10 cellular contexts compared by ENCODE assay signal in genomic region chr3:129226374-129226773, GRCh38. TPM values are rescaled to one million over a fixed set of nuclear protein-coding genes. Genes with fewer than 3 reads are reported as not detected.
DNase-seq lines count a peak whose midpoint lies in the region; ATAC-seq, FAIRE-seq and TF ChIP-seq lines count a peak whose summit lies in the region.
"Had no signal": no experiment of that assay in that cellular context is flagged by ENCODE, and none has a peak within 500 bp of the region (broad histone marks: within the 10 kb centered on the region; RNA-seq: fewer than 3 reads in every experiment).

No MANE protein-coding gene starts in this region.

- no peak for ATAC-seq in activated CD8-positive, alpha-beta memory T cell treated with anti-CD3 and anti-CD28 coated beads, Interleukin-2, amount 10 ng/mL, durations not matched to agents 7 days and 5 days
- ATAC-seq in HepG2: no peak
- ATAC-seq in activated T-cell treated with anti-CD3 and anti-CD28 coated beads, Interleukin-2, amount 50 U/mL, for 4 hours: no peak

- H2AFZ ChIP-seq in HepG2 (ENCODE audit: low read length): peak overlapping the region; percentile 2

- H3K9me3 Mint-ChIP-seq in activated CD8-positive, alpha-beta memory T cell treated with anti-CD3 and anti-CD28 coated beads, Interleukin-2, amount 10 ng/mL, durations not matched to agents 7 days and 5 days (ENCODE audit: low read depth): no peaks in the 10 kb centered on the region
- no peaks in the 10 kb centered on the region for H3K9me3 Mint-ChIP-seq in activated T-cell treated with anti-CD3 and anti-CD28 coated beads, Interleukin-2, amount 50 U/mL, for 4 hours
- H3K9me3 Mint-ChIP-seq: neural crest cell had no signal

- 97% methylated on average over 6 of the region's 6 CpGs for WGBS in HepG2 (ENCODE audit: low lambda C conversion rate)

- H3K27ac ChIP-seq in HepG2 (ENCODE audit: extremely low read length, insufficient read depth, low read length): no peak overlapping the region
- H3K27ac ChIP-seq in uterus: peak overlapping the region; percentile 73 to 88

- H3K9ac ChIP-seq in HepG2 (ENCODE audit: insufficient read depth, low read depth, low read length): no peak overlapping the region

- in situ Hi-C loops in astrocyte of the cerebellum (cut with HindIII; ENCODE audit: low sequenced_read_pairs): no loop called here
- in situ Hi-C loops in HepG2 (cut with HindIII; ENCODE audit: extremely low pct_ligation_motif_present, low pct_unique_long_range_greater_than_20kb): no loop called here

- no peaks in the 10 kb centered on the region for H3K36me3 ChIP-seq in HepG2 (replicated peaks in 1 of 2; ENCODE audit: control insufficient read depth in 1 of 2, insufficient read depth in 2 of 2, low read length in 2 of 2)
- no peaks in the 10 kb centered on the region for H3K36me3 ChIP-seq in uterus

- H3K4me3 Mint-ChIP-seq in activated CD8-positive, alpha-beta memory T cell treated with anti-CD3 and anti-CD28 coated beads, Interleukin-2, amount 10 ng/mL, durations not matched to agents 7 days and 5 days: no peak overlapping the region
- H3K4me3 Mint-ChIP-seq in activated T-cell treated with anti-CD3 and anti-CD28 coated beads, Interleukin-2, amount 50 U/mL, for 4 hours: no peak overlapping the region
- H3K4me3 Mint-ChIP-seq: neural crest cell had no signal

- no peak for DNase-seq in activated CD8-positive, alpha-beta memory T cell treated with anti-CD3 and anti-CD28 coated beads, Interleukin-2, amount 10 ng/mL, durations not matched to agents 7 days and 5 days
- DNase-seq in activated CD8-positive, alpha-beta memory T cell treated with anti-CD3 and anti-CD28 coated beads for 24 hours: no peak
- DNase-seq in astrocyte of the cerebellum (ENCODE audit: low read depth) (peak; percentile 79), HepG2 (ENCODE audit: low spot score) (no peak), uterus (peak; percentile 76 to 94), NCI-H1436 (lab: John Stamatoyannopoulos, UW) (no peak), NCI-H69 (lab: John Stamatoyannopoulos, UW) (no peak)
- no peak for DNase-seq in activated T-cell treated with anti-CD3 and anti-CD28 coated beads, Interleukin-2, amount 50 U/mL, for 4 hours

- no peaks in the 10 kb centered on the region for H4K20me1 ChIP-seq in HepG2 (ENCODE audit: insufficient read depth, low read length)

- peaks cover 72% of the 10 kb centered on the region for H3K4me1 ChIP-seq in HepG2 (ENCODE audit: insufficient read depth, low read length)
- H3K4me1 ChIP-seq in uterus: peaks cover 4 to 5% of the 10 kb centered on the region in 2 donors

- intact Hi-C loops in HepG2 (cut with micrococcal nuclease; ENCODE audit: unreplicated experiment): loop anchor here (5.0 kb wide), 1 partner anchor 44 kb away; the partner anchor contains the start of gene CNBP
- intact Hi-C loops in uterus (cut with DNase I; ENCODE audit: low total_unique reads): no loop called here

- no TSS peak for BruUV-seq in HepG2 (replicated peaks; lab: Mats Ljungman, UMichigan)

- FAIRE-seq in HepG2 (lab: Jason Lieb, UNC): no peak
- FAIRE-seq: TTC549 had no signal

- H3K27ac Mint-ChIP-seq in activated CD8-positive, alpha-beta memory T cell treated with anti-CD3 and anti-CD28 coated beads, Interleukin-2, amount 10 ng/mL, durations not matched to agents 7 days and 5 days: peak overlapping the region; percentile 75

- peaks cover 50% of the 10 kb centered on the region for H3K4me1 Mint-ChIP-seq in activated CD8-positive, alpha-beta memory T cell treated with anti-CD3 and anti-CD28 coated beads, Interleukin-2, amount 10 ng/mL, durations not matched to agents 7 days and 5 days
- H3K4me1 Mint-ChIP-seq in activated T-cell treated with anti-CD3 and anti-CD28 coated beads, Interleukin-2, amount 50 U/mL, for 4 hours (ENCODE audit: low read depth): peaks cover 24% of the 10 kb centered on the region

- H3K27me3 ChIP-seq in HepG2 (ENCODE audit: control insufficient read depth in 1 of 2, insufficient read depth in 2 of 2, low read length in 2 of 2) (no peaks in the 10 kb centered on the region), uterus (no peaks in the 10 kb centered on the region)

- TF ChIP-seq EP300 in HepG2 (IDR thresholded peaks at IDR 0.05; ENCODE audit: low read depth in 2 of 2, low read length in 2 of 2): no peak
- TF ChIP-seq EP300 in HepG2 (CRISPR knock-in tag; IDR thresholded peaks at IDR 0.05; ENCODE audit: borderline replicate concordance): no peak

- H3K4me2 ChIP-seq in HepG2 (ENCODE audit: low read depth, low read length): no peak overlapping the region

- CTCF ChIA-PET in activated CD8-positive, alpha-beta memory T cell treated with anti-CD3 and anti-CD28 coated beads, Interleukin-2, amount 10 ng/mL, durations not matched to agents 7 days and 5 days (lab: Charles Lee): interaction anchor here (1.0 to 3.6 kb wide), 4 partner anchors 13 to 173 kb away, joined by 3 to 25 read pairs (median 4); no protein-coding TSS in a partner anchor
- CTCF ChIA-PET in HepG2 (lab: Yijun Ruan, JAX; ENCODE audit: low intra/inter-chr PET ratio, low total read pairs): no interaction called here

- POLR2A ChIA-PET in HepG2 (lab: Yijun Ruan, JAX): interaction anchor here (0.8 to 2.0 kb wide), 2 partner anchors 23 to 40 kb away, joined by 3 to 15 read pairs; partner anchors contain the start of gene COPG1

- no peak for TF ChIP-seq CTCF in astrocyte of the cerebellum (IDR thresholded peaks at IDR 0.05; ENCODE audit: low read depth, low read length, missing control alignments)
- TF ChIP-seq CTCF in HepG2 (CRISPR knock-in tag; IDR thresholded peaks at IDR 0.05): no peak
- TF ChIP-seq CTCF in uterus (IDR thresholded peaks at IDR 0.05): no peak

- TF ChIP-seq RAD21 in HepG2 (CRISPR knock-in tag; IDR thresholded peaks at IDR 0.05): no peak

- H3K36me3 Mint-ChIP-seq in activated CD8-positive, alpha-beta memory T cell treated with anti-CD3 and anti-CD28 coated beads, Interleukin-2, amount 10 ng/mL, durations not matched to agents 7 days and 5 days: no peaks in the 10 kb centered on the region
- H3K36me3 Mint-ChIP-seq in activated T-cell treated with anti-CD3 and anti-CD28 coated beads, Interleukin-2, amount 50 U/mL, for 4 hours (ENCODE audit: insufficient read depth): no peaks in the 10 kb centered on the region

- H3K4me3 ChIP-seq in astrocyte of the cerebellum (ENCODE audit: low read depth, low read length) (no peak overlapping the region), HepG2 (replicated peaks in 1 of 3; ENCODE audit: insufficient read depth in 1 of 3, low read depth in 2 of 3, low read length in 3 of 3) (no peak overlapping the region), uterus (no peak overlapping the region)

- no peaks in the 10 kb centered on the region for H3K9me3 ChIP-seq in HepG2 (ENCODE audit: low read length)
- H3K9me3 ChIP-seq in uterus: no peaks in the 10 kb centered on the region

- H3K27me3 Mint-ChIP-seq in activated CD8-positive, alpha-beta memory T cell treated with anti-CD3 and anti-CD28 coated beads, Interleukin-2, amount 10 ng/mL, durations not matched to agents 7 days and 5 days: no peaks in the 10 kb centered on the region
- no peaks in the 10 kb centered on the region for H3K27me3 Mint-ChIP-seq in activated T-cell treated with anti-CD3 and anti-CD28 coated beads, Interleukin-2, amount 50 U/mL, for 4 hours (ENCODE audit: low read depth)

- H3K79me2 ChIP-seq in HepG2 (ENCODE audit: insufficient read depth, low read length): no peaks in the 10 kb centered on the region

- TF ChIP-seq POLR2A in HepG2 (IDR thresholded peaks at IDR 0.05; ENCODE audit: insufficient read depth in 1 of 2, low read depth in 2 of 2, low read length in 2 of 2) (no peak), uterus (IDR thresholded peaks at IDR 0.05) (no peak)

RNA-seq across cellular contexts. Expression of gene COPG1, which starts 23.0 kb away (rescaled TPM):
- total RNA-seq in activated CD8-positive, alpha-beta memory T cell treated with anti-CD3 and anti-CD28 coated beads, Interleukin-2, amount 10 ng/mL, durations not matched to agents 7 days and 5 days: 100 to 1,000 TPM; 130 to 141 TPM
- 166 and 201 TPM in 2 replicates for total RNA-seq in HepG2 (2016; rRNA removed; fragmentation: Illumina TruSeq; extraction: Trizol)
- 32.6 and 33.3 TPM in 2 replicates for total RNA-seq in HepG2 (2016; cell fraction: cytosol; rRNA removed; fragmentation: Illumina TruSeq; extraction: Trizol; ENCODE audit: low read depth)
- 161 and 187 TPM in 2 replicates for total RNA-seq in HepG2 (2016; cell fraction: insoluble cytoplasmic fraction; rRNA removed; fragmentation: Illumina TruSeq; extraction: Trizol)
- total RNA-seq in HepG2 (2016; cell fraction: membrane; rRNA removed; fragmentation: Illumina TruSeq; extraction: Trizol): 53.2 and 59.5 TPM in 2 replicates
- total RNA-seq in HepG2 (2016; cell fraction: nucleus; rRNA removed; fragmentation: Illumina TruSeq; extraction: Trizol): 112 and 137 TPM in 2 replicates
- polyA plus RNA-seq in HepG2 (2011; rRNA removed): 96.0 and 98.6 TPM in 2 replicates
- 50.1 and 58.7 TPM in 2 replicates for polyA plus RNA-seq in HepG2 (2011; cell fraction: cytosol; rRNA removed)
- polyA plus RNA-seq in HepG2 (2011; cell fraction: nucleus; rRNA removed): 113 and 136 TPM in 2 replicates
- 104 and 119 TPM in 2 replicates for polyA plus RNA-seq in HepG2 (2012)
- 13.1 and 15.7 TPM in 2 replicates for polyA plus RNA-seq in HepG2 (2016; cell fraction: cytosol; fragmentation: Illumina TruSeq; extraction: Trizol; ENCODE audit: low read depth)
- 185 and 197 TPM in 2 replicates for polyA plus RNA-seq in HepG2 (2016; cell fraction: insoluble cytoplasmic fraction; fragmentation: Illumina TruSeq; extraction: Trizol; ENCODE audit: low read depth)
- polyA plus RNA-seq in HepG2 (2016; cell fraction: membrane; fragmentation: Illumina TruSeq; extraction: Trizol; ENCODE audit: low read depth): 21.2 and 23.0 TPM in 2 replicates
- 168 and 188 TPM in 2 replicates for polyA plus RNA-seq in HepG2 (2016; cell fraction: nucleus; fragmentation: Illumina TruSeq; extraction: Trizol; ENCODE audit: insufficient read depth, low read depth)
- polyA minus RNA-seq in HepG2 (2011; rRNA and poly(A)+ RNA removed; ENCODE audit: low replicate concordance): 210 and 345 TPM in 2 replicates
- polyA minus RNA-seq in HepG2 (2011; cell fraction: cytosol; rRNA and poly(A)+ RNA removed): 121 and 122 TPM in 2 replicates
- 147 and 157 TPM in 2 replicates for polyA minus RNA-seq in HepG2 (2011; cell fraction: nucleus; rRNA and poly(A)+ RNA removed)
- total RNA-seq in uterus: 100 to 1,000 TPM in 2 of 4 donors, 10 to 100 TPM in 2; 35.6 to 409 (median 118) TPM
- 100 to 1,000 TPM; 144 to 163 (median 151) TPM for total RNA-seq in activated T-cell treated with anti-CD3 and anti-CD28 coated beads, Interleukin-2, amount 50 U/mL, for 4 hours

RNA-seq across cellular contexts. Expression of gene CNBP, which starts 42.7 kb away (rescaled TPM):
- 100 to 1,000 TPM; 270 to 330 TPM for total RNA-seq in activated CD8-positive, alpha-beta memory T cell treated with anti-CD3 and anti-CD28 coated beads, Interleukin-2, amount 10 ng/mL, durations not matched to agents 7 days and 5 days
- total RNA-seq in HepG2 (2016; rRNA removed; fragmentation: Illumina TruSeq; extraction: Trizol): 354 and 539 TPM in 2 replicates
- 70.7 and 78.0 TPM in 2 replicates for total RNA-seq in HepG2 (2016; cell fraction: cytosol; rRNA removed; fragmentation: Illumina TruSeq; extraction: Trizol; ENCODE audit: low read depth)
- 375 and 556 TPM in 2 replicates for total RNA-seq in HepG2 (2016; cell fraction: insoluble cytoplasmic fraction; rRNA removed; fragmentation: Illumina TruSeq; extraction: Trizol)
- 180 and 184 TPM in 2 replicates for total RNA-seq in HepG2 (2016; cell fraction: membrane; rRNA removed; fragmentation: Illumina TruSeq; extraction: Trizol)
- total RNA-seq in HepG2 (2016; cell fraction: nucleus; rRNA removed; fragmentation: Illumina TruSeq; extraction: Trizol): 151 and 152 TPM in 2 replicates
- polyA plus RNA-seq in HepG2 (2011; rRNA removed): 255 and 282 TPM in 2 replicates
- 259 and 344 TPM in 2 replicates for polyA plus RNA-seq in HepG2 (2011; cell fraction: cytosol; rRNA removed)
- 90.4 and 103 TPM in 2 replicates for polyA plus RNA-seq in HepG2 (2011; cell fraction: nucleus; rRNA removed)
- 329 and 363 TPM in 2 replicates for polyA plus RNA-seq in HepG2 (2012)
- 60.7 and 77.6 TPM in 2 replicates for polyA plus RNA-seq in HepG2 (2016; cell fraction: cytosol; fragmentation: Illumina TruSeq; extraction: Trizol; ENCODE audit: low read depth)
- 584 and 626 TPM in 2 replicates for polyA plus RNA-seq in HepG2 (2016; cell fraction: insoluble cytoplasmic fraction; fragmentation: Illumina TruSeq; extraction: Trizol; ENCODE audit: low read depth)
- polyA plus RNA-seq in HepG2 (2016; cell fraction: membrane; fragmentation: Illumina TruSeq; extraction: Trizol; ENCODE audit: low read depth): 134 and 143 TPM in 2 replicates
- 244 and 258 TPM in 2 replicates for polyA plus RNA-seq in HepG2 (2016; cell fraction: nucleus; fragmentation: Illumina TruSeq; extraction: Trizol; ENCODE audit: insufficient read depth, low read depth)
- 166 and 313 TPM in 2 replicates for polyA minus RNA-seq in HepG2 (2011; rRNA and poly(A)+ RNA removed; ENCODE audit: low replicate concordance)
- 127 and 135 TPM in 2 replicates for polyA minus RNA-seq in HepG2 (2011; cell fraction: cytosol; rRNA and poly(A)+ RNA removed)
- 82.0 and 97.6 TPM in 2 replicates for polyA minus RNA-seq in HepG2 (2011; cell fraction: nucleus; rRNA and poly(A)+ RNA removed)
- total RNA-seq in uterus: 100 to 1,000 TPM; 355 to 461 (median 405) TPM
- 100 to 1,000 TPM; 606 to 623 (median 610) TPM for total RNA-seq in activated T-cell treated with anti-CD3 and anti-CD28 coated beads, Interleukin-2, amount 50 U/mL, for 4 hours

RNA-seq across cellular contexts. Expression of gene HMCES, which starts 52.3 kb away (rescaled TPM):
- total RNA-seq in activated CD8-positive, alpha-beta memory T cell treated with anti-CD3 and anti-CD28 coated beads, Interleukin-2, amount 10 ng/mL, durations not matched to agents 7 days and 5 days: 10 to 100 TPM; 43.4 to 52.1 TPM
- total RNA-seq in HepG2 (2016; rRNA removed; fragmentation: Illumina TruSeq; extraction: Trizol) (37.5 and 52.4 TPM in 2 replicates), uterus (10 to 100 TPM in 3 of 4 donors, 1 to 10 TPM in 1; 2.0 to 42.9 (median 28.3) TPM)
- 5.9 and 6.0 TPM in 2 replicates for total RNA-seq in HepG2 (2016; cell fraction: cytosol; rRNA removed; fragmentation: Illumina TruSeq; extraction: Trizol; ENCODE audit: low read depth)
- total RNA-seq in HepG2 (2016; cell fraction: insoluble cytoplasmic fraction; rRNA removed; fragmentation: Illumina TruSeq; extraction: Trizol): 39.9 and 50.0 TPM in 2 replicates
- 15.6 and 17.9 TPM in 2 replicates for total RNA-seq in HepG2 (2016; cell fraction: membrane; rRNA removed; fragmentation: Illumina TruSeq; extraction: Trizol)
- total RNA-seq in HepG2 (2016; cell fraction: nucleus; rRNA removed; fragmentation: Illumina TruSeq; extraction: Trizol): 19.5 and 22.8 TPM in 2 replicates
- 16.1 and 20.1 TPM in 2 replicates for polyA plus RNA-seq in HepG2 (2011; rRNA removed)
- 12.5 and 16.0 TPM in 2 replicates for polyA plus RNA-seq in HepG2 (2011; cell fraction: cytosol; rRNA removed)
- 7.8 and 11.5 TPM in 2 replicates for polyA plus RNA-seq in HepG2 (2011; cell fraction: nucleus; rRNA removed)
- polyA plus RNA-seq in HepG2 (2012): 23.1 and 26.3 TPM in 2 replicates
- polyA plus RNA-seq in HepG2 (2016; cell fraction: cytosol; fragmentation: Illumina TruSeq; extraction: Trizol; ENCODE audit: low read depth): 10.2 and 11.1 TPM in 2 replicates
- polyA plus RNA-seq in HepG2 (2016; cell fraction: insoluble cytoplasmic fraction; fragmentation: Illumina TruSeq; extraction: Trizol; ENCODE audit: low read depth): 61.1 and 65.6 TPM in 2 replicates
- 16.9 and 18.1 TPM in 2 replicates for polyA plus RNA-seq in HepG2 (2016; cell fraction: membrane; fragmentation: Illumina TruSeq; extraction: Trizol; ENCODE audit: low read depth)
- 34.4 and 36.9 TPM in 2 replicates for polyA plus RNA-seq in HepG2 (2016; cell fraction: nucleus; fragmentation: Illumina TruSeq; extraction: Trizol; ENCODE audit: insufficient read depth, low read depth)
- polyA minus RNA-seq in HepG2 (2011; rRNA and poly(A)+ RNA removed; ENCODE audit: low replicate concordance): 9.7 and 17.6 TPM in 2 replicates
- polyA minus RNA-seq in HepG2 (2011; cell fraction: cytosol; rRNA and poly(A)+ RNA removed): 12.7 and 20.2 TPM in 2 replicates
- 7.2 and 8.7 TPM in 2 replicates for polyA minus RNA-seq in HepG2 (2011; cell fraction: nucleus; rRNA and poly(A)+ RNA removed)
- total RNA-seq in activated T-cell treated with anti-CD3 and anti-CD28 coated beads, Interleukin-2, amount 50 U/mL, for 4 hours: 10 to 100 TPM; 62.3 to 74.9 (median 68.6) TPM

Comparison
In these comparisons a context has a peak if more than half of its experiments do, and no peak if none do; other contexts are left out.
1. DNase-seq: peak in astrocyte of the cerebellum (single experiment) and uterus (2 of 2); none in activated CD8-positive, alpha-beta memory T cell treated with anti-CD3 and anti-CD28 coated beads, Interleukin-2, amount 10 ng/mL, durations not matched to agents 7 days and 5 days (single experiment), activated CD8-positive, alpha-beta memory T cell treated with anti-CD3 and anti-CD28 coated beads for 24 hours (single experiment), HepG2 (single experiment), NCI-H1436 (single experiment), NCI-H69 (single experiment) and activated T-cell treated with anti-CD3 and anti-CD28 coated beads, Interleukin-2, amount 50 U/mL, for 4 hours (single experiment).